In genomic region chr11:105139669-105140068, GRCh38 we compare ENCODE assay signal across 18 cellular contexts. TPM values are rescaled to one million over a fixed set of nuclear protein-coding genes. Genes with fewer than 3 reads are reported as not detected.
DNase-seq lines count a peak whose midpoint lies in the region; ATAC-seq and TF ChIP-seq lines count a peak whose summit lies in the region.
"Had no signal": no experiment of that assay in that cellular context is flagged by ENCODE, and none has a peak within 500 bp of the region (broad histone marks: within the 10 kb centered on the region; RNA-seq: fewer than 3 reads in every experiment).

Gene CARD18, minus strand, starts transcription at chr11:105139769. Its CDS starts 43 bp downstream, at chr11:105139726.

- peaks cover 17% of the 10 kb centered on the region for H3K4me1 Mint-ChIP-seq in MCF 10A (ENCODE audit: insufficient read depth, unreplicated experiment)
- H3K4me1 Mint-ChIP-seq: IgD-negative memory B cell had no signal

- dilution Hi-C loops in mammary epithelial cell (cut with HindIII; ENCODE audit: low sequenced_read_pairs) = no loop called here

- H2AK5ac ChIP-seq in trophoblast cell (ENCODE audit: low read length) = no peak within 1 kb of the TSS

- POLR2A ChIA-PET in MCF 10A (lab: Yijun Ruan, JAX) = no interaction called here

- no peaks in the 10 kb centered on the region for H3K79me2 ChIP-seq in mammary epithelial cell (ENCODE audit: insufficient read depth, low read length)
- H3K79me2 ChIP-seq in trophoblast cell (ENCODE audit: control insufficient read depth, insufficient read depth, low read length, poor library complexity) = no peaks in the 10 kb centered on the region

- no peak within 1 kb of the TSS for H4K12ac ChIP-seq in trophoblast cell (ENCODE audit: low read depth, low read length)

- no peak for TF ChIP-seq CTCF in mammary epithelial cell (conservative IDR thresholded peaks at IDR 0.05 in 1 of 2, IDR thresholded peaks at IDR 0.05 in 1 of 2; ENCODE audit: extremely low read depth in 1 of 2, insufficient read depth in 1 of 2, low read depth in 1 of 2, low read length in 2 of 2)
- no peak for TF ChIP-seq CTCF in MCF 10A (IDR thresholded peaks at IDR 0.05; ENCODE audit: unreplicated experiment)

- H2BK12ac ChIP-seq in trophoblast cell (ENCODE audit: low read length) = no peak within 1 kb of the TSS

- H3K79me1 ChIP-seq in trophoblast cell (ENCODE audit: low read length) = no peaks in the 10 kb centered on the region

- H3K27me3 ChIP-seq in mammary epithelial cell (ENCODE audit: insufficient read depth, low read length) (no peaks in the 10 kb centered on the region), trophoblast cell (ENCODE audit: insufficient read depth, low read length) (no peaks in the 10 kb centered on the region), thymus (ENCODE audit: control insufficient read depth, insufficient read depth) (no peaks in the 10 kb centered on the region)

- H3K9ac ChIP-seq in mammary epithelial cell (ENCODE audit: insufficient read depth, low read length) (no peak within 1 kb of the TSS), trophoblast cell (ENCODE audit: low read length) (peak within 1 kb of the TSS; percentile 13)

- no peaks in the 10 kb centered on the region for H3K36me3 Mint-ChIP-seq in MCF 10A (ENCODE audit: insufficient read depth, unreplicated experiment)

- H3K23ac ChIP-seq in trophoblast cell (ENCODE audit: low read length) = no peak within 1 kb of the TSS

- H4K8ac ChIP-seq in trophoblast cell (ENCODE audit: low read depth, low read length) = no peak within 1 kb of the TSS

- CTCF ChIA-PET in mammary epithelial cell (lab: Charles Lee; ENCODE audit: low non-redundant PET) = no interaction called here
- CTCF ChIA-PET in MCF 10A (lab: Yijun Ruan, JAX) = no interaction called here

- H2BK120ac ChIP-seq in trophoblast cell (ENCODE audit: insufficient read depth, low read length, poor library complexity) = no peak within 1 kb of the TSS

- H2BK5ac ChIP-seq in trophoblast cell (ENCODE audit: low read depth, low read length, poor library complexity) = no peak within 1 kb of the TSS

- H3K27me3 Mint-ChIP-seq in MCF 10A (ENCODE audit: insufficient read depth, unreplicated experiment) = no peaks in the 10 kb centered on the region
- H3K27me3 Mint-ChIP-seq: CD4-positive, alpha-beta T cell; IgD-negative memory B cell had no signal

- peak; percentile 11 for DNase-seq in mammary epithelial cell
- DNase-seq in MCF 10A (ENCODE audit: unreplicated experiment) = no peak
- DNase-seq in trophoblast cell = no peak
- DNase-seq in cerebellar nuclear complex (lab: John Stamatoyannopoulos, UW) = no peak
- no peak for DNase-seq in central memory CD4-positive, alpha-beta T cell
- DNase-seq in stimulated activated CD4-positive, alpha-beta T cell treated with anti-CD3 and anti-CD28 coated beads, Interleukin-4, amount 100 ng/mL, for 1 hour = no peak
- DNase-seq: AML-193; Caco-2; CD4-positive, alpha-beta T cell had no signal

- peaks cover 3% of the 10 kb centered on the region for H3K9me3 ChIP-seq in mammary epithelial cell (replicated peaks; ENCODE audit: insufficient read depth, low read length)
- no peaks in the 10 kb centered on the region for H3K9me3 ChIP-seq in trophoblast cell (ENCODE audit: insufficient read depth, low read depth, low read length)
- no peaks in the 10 kb centered on the region for H3K9me3 ChIP-seq in thymus (ENCODE audit: control insufficient read depth)
- H3K9me3 ChIP-seq: A549, Caco-2, HAP-1 had no signal

- H3K4ac ChIP-seq in trophoblast cell (ENCODE audit: low read depth, low read length) = no peak within 1 kb of the TSS

- ATAC-seq in esophagus mucosa = peak; percentile 75
- ATAC-seq: A549 had no signal

- H3K27ac ChIP-seq in mammary epithelial cell (ENCODE audit: insufficient read depth, low read depth, low read length) (no peak within 1 kb of the TSS), trophoblast cell (ENCODE audit: low read depth, low read length) (no peak within 1 kb of the TSS), thymus (ENCODE audit: low read depth) (no peak within 1 kb of the TSS)
- H3K27ac ChIP-seq: 22Rv1, A549, C4-2B had no signal

- no peaks in the 10 kb centered on the region for H3K9me3 Mint-ChIP-seq in MCF 10A (ENCODE audit: unreplicated experiment)
- H3K9me3 Mint-ChIP-seq: CD4-positive, alpha-beta T cell had no signal

- H3K4me1 ChIP-seq in mammary epithelial cell (ENCODE audit: insufficient read depth, low read length) (peaks cover 22% of the 10 kb centered on the region), trophoblast cell (ENCODE audit: control insufficient read depth in 1 of 2, insufficient read depth in 2 of 2, low read length in 2 of 2) (no peaks in the 10 kb centered on the region), thymus (ENCODE audit: control insufficient read depth, insufficient read depth, low read length) (no peaks in the 10 kb centered on the region)
- H3K4me1 ChIP-seq: A549, HAP-1 had no signal

- intact Hi-C loops in mammary epithelial cell (cut with micrococcal nuclease) = loop anchor here (5.0 kb wide), 1 partner anchor 172 kb away; the partner anchor contains the start of gene CASP4
- intact Hi-C loops in MCF 10A (cut with micrococcal nuclease) = loop anchor here (10.0 kb wide), 1 partner anchor 95 kb away; the partner anchor contains the start of gene CARD16

- H3K14ac ChIP-seq in trophoblast cell (ENCODE audit: low read length) = no peak within 1 kb of the TSS

- BruUV-seq in mammary epithelial cell (replicated peaks; lab: Mats Ljungman, UMichigan) = no TSS peak
- no TSS peak for BruUV-seq in MCF 10A (replicated peaks; lab: Mats Ljungman, UMichigan)

- H3K4me2 ChIP-seq in mammary epithelial cell (ENCODE audit: insufficient read depth, low read depth, low read length) (peak within 1 kb of the TSS; percentile 51), trophoblast cell (ENCODE audit: low read length) (no peak within 1 kb of the TSS)
- H3K4me2 ChIP-seq: A549 had no signal

- WGBS in mammary epithelial cell (ENCODE audit: low coverage, missing lambda C conversion rate) = 50% methylated on average over 2 of the region's 2 CpGs
- no CpG with 5 or more reads among the region's 2 CpGs for WGBS in trophoblast cell (ENCODE audit: extremely low coverage, insufficient coverage, insufficient read length)
- 89% methylated on average over 2 of the region's 2 CpGs for WGBS in thymus

- no peaks in the 10 kb centered on the region for H4K20me1 ChIP-seq in mammary epithelial cell (ENCODE audit: insufficient read depth, low read length)

- H4K91ac ChIP-seq in trophoblast cell (ENCODE audit: low read depth, low read length) = no peak within 1 kb of the TSS

- H3K4me3 ChIP-seq in mammary epithelial cell (replicated peaks in 1 of 3; ENCODE audit: insufficient read depth in 1 of 3, low read depth in 2 of 3, low read length in 3 of 3) = no peak within 1 kb of the TSS
- H3K4me3 ChIP-seq in trophoblast cell (ENCODE audit: low read depth, low read length) = no peak within 1 kb of the TSS
- H3K4me3 ChIP-seq in thymus (ENCODE audit: low read length) = no peak within 1 kb of the TSS
- H3K4me3 ChIP-seq: A549, HAP-1 had no signal

- H3K4me3 Mint-ChIP-seq in MCF 10A (ENCODE audit: unreplicated experiment) = no peak within 1 kb of the TSS
- H3K4me3 Mint-ChIP-seq: CD4-positive, alpha-beta T cell; IgD-negative memory B cell had no signal

- H3K18ac ChIP-seq in trophoblast cell (ENCODE audit: low read length) = no peak within 1 kb of the TSS

- H3K36me3 ChIP-seq in mammary epithelial cell (ENCODE audit: insufficient read depth, low read length) (no peaks in the 10 kb centered on the region), trophoblast cell (ENCODE audit: control insufficient read depth in 1 of 2, insufficient read depth in 2 of 2, low read length in 2 of 2) (no peaks in the 10 kb centered on the region), thymus (ENCODE audit: control insufficient read depth, insufficient read depth) (no peaks in the 10 kb centered on the region)
- H3K36me3 ChIP-seq: HAP-1 had no signal

- in situ Hi-C loops in mammary epithelial cell (cut with MboI; ENCODE audit: low sequenced_read_pairs in 2 of 2) = loop anchor here in 1 of 2 donors (25.0 kb wide), 1 partner anchor 102 kb away; the partner anchor contains the start of genes CARD16 and CASP1

- H3K27ac Mint-ChIP-seq in MCF 10A (ENCODE audit: low read depth, unreplicated experiment) = no peak within 1 kb of the TSS
- H3K27ac Mint-ChIP-seq: CD4-positive, alpha-beta T cell; IgD-negative memory B cell had no signal

- H2AFZ ChIP-seq in mammary epithelial cell (ENCODE audit: low read depth, low read length) (peak within 1 kb of the TSS; percentile 87), trophoblast cell (ENCODE audit: insufficient read depth, low read length, poor library complexity) (no peak within 1 kb of the TSS)

RNA-seq across cellular contexts. Expression of gene CARD18, which starts in this region (rescaled TPM):
- 1 to 10 TPM; 1.4 to 3.5 TPM for total RNA-seq in mammary epithelial cell
- 3.4 TPM for polyA plus RNA-seq in mammary epithelial cell
- polyA minus RNA-seq in mammary epithelial cell = not detected
- not detected in 2 replicates for total RNA-seq in MCF 10A (2022)
- 4.4 TPM for total RNA-seq in esophagus mucosa
- not detected in 2 replicates for polyA plus RNA-seq in trophoblast cell (2013)
- 13.9 TPM for polyA plus RNA-seq in thymus
- total RNA-seq: Caco-2; CD4-positive, alpha-beta T cell; H4 had no signal
- polyA plus RNA-seq: A549, BJ, IgD-negative memory B cell had no signal
